Comparison of ENCODE assay signal across 8 cellular contexts in the genomic region with DNA sequence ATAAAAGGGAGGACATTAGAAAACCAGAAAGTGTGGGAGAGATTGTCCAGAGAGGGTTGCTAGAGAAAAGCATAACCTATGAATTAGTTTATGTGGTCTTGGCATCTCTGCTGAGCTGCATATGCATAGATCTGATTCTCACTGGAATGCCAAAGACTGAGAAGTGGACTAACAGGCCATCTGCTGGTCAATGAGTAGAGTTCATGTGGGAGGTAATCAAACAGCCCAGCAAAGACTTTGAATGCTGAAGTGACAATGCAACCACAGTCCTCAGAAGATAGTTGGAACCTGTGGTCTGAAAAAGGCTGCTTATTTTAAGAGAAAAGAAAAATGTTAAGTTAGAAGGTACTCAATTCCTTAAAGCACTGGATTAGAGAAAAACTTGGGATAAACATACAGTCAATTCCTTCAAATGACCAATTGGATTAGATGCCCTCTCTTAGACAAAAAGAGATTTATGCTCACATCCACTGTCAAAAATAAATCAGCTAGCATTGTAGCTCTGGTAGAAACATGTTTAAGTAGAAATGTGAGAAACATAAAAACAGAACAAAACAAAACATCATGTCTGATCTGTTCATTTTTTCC.
DNase-seq lines count a peak whose midpoint lies in the region; ATAC-seq and TF ChIP-seq lines count a peak whose summit lies in the region.

No MANE protein-coding gene starts in this region.

- CTCF ChIA-PET in activated CD8-positive, alpha-beta T cell treated with anti-CD3 and anti-CD28 coated beads, Interleukin-2, amount 10 ng/mL, durations not matched to agents 7 days and 5 days (lab: Charles Lee), result no interaction called here

- peaks cover 2 to 3% of the 10 kb centered on the region in 2 donors for H3K9me3 Mint-ChIP-seq in natural killer cell
- H3K9me3 Mint-ChIP-seq in natural killer cell treated with Interleukin-12 subunit alpha and Interleukin-12 subunit beta and Interleukin-15 and Interleukin-18, amount 100 ng/mL, for 72 hours, result peaks cover 8% of the 10 kb centered on the region
- no peaks in the 10 kb centered on the region for H3K9me3 Mint-ChIP-seq in activated CD8-positive, alpha-beta T cell treated with anti-CD3 and anti-CD28 coated beads, Interleukin-2, amount 10 ng/mL, durations not matched to agents 7 days and 5 days (ENCODE audit: insufficient read depth)

- ATAC-seq in natural killer cell, result peak in 2 of 3 donors; percentile 49 to 51
- no peak for ATAC-seq in natural killer cell treated with Interleukin-12 subunit alpha and Interleukin-12 subunit beta and Interleukin-15 and Interleukin-18, amount 100 ng/mL, for 72 hours
- ATAC-seq in right lobe of liver, result peak; percentile 42 to 57 (median 54)
- ATAC-seq in T-helper 17 cell, result no peak
- no peak for ATAC-seq in activated CD8-positive, alpha-beta T cell treated with anti-CD3 and anti-CD28 coated beads, Interleukin-2, amount 10 ng/mL, durations not matched to agents 7 days and 5 days

- POLR2A ChIA-PET in activated CD8-positive, alpha-beta T cell treated with anti-CD3 and anti-CD28 coated beads, Interleukin-2, amount 10 ng/mL, durations not matched to agents 7 days and 5 days (lab: Charles Lee), result no interaction called here

- in situ Hi-C loops in KBM-7 (cut with MboI; ENCODE audit: low pct_unique_long_range_greater_than_20kb, low sequenced_read_pairs), result no loop called here

- no peaks in the 10 kb centered on the region for H3K36me3 ChIP-seq in right lobe of liver

- H3K36me3 Mint-ChIP-seq in natural killer cell (no peaks in the 10 kb centered on the region), T-helper 17 cell (ENCODE audit: low read depth) (no peaks in the 10 kb centered on the region)
- H3K36me3 Mint-ChIP-seq in natural killer cell treated with Interleukin-12 subunit alpha and Interleukin-12 subunit beta and Interleukin-15 and Interleukin-18, amount 100 ng/mL, for 72 hours, result no peaks in the 10 kb centered on the region
- no peaks in the 10 kb centered on the region for H3K36me3 Mint-ChIP-seq in activated CD8-positive, alpha-beta T cell treated with anti-CD3 and anti-CD28 coated beads, Interleukin-2, amount 10 ng/mL, durations not matched to agents 7 days and 5 days (ENCODE audit: low read depth)

- H3K27ac Mint-ChIP-seq in natural killer cell (no peak overlapping the region), T-helper 17 cell (no peak overlapping the region)
- no peak overlapping the region for H3K27ac Mint-ChIP-seq in natural killer cell treated with Interleukin-12 subunit alpha and Interleukin-12 subunit beta and Interleukin-15 and Interleukin-18, amount 100 ng/mL, for 72 hours
- no peak overlapping the region for H3K27ac Mint-ChIP-seq in activated CD8-positive, alpha-beta T cell treated with anti-CD3 and anti-CD28 coated beads, Interleukin-2, amount 10 ng/mL, durations not matched to agents 7 days and 5 days

- H3K27ac ChIP-seq in right lobe of liver, result no peak overlapping the region

- H3K4me3 ChIP-seq in right lobe of liver, result no peak overlapping the region

- H3K4me1 Mint-ChIP-seq in natural killer cell, result no peaks in the 10 kb centered on the region
- no peaks in the 10 kb centered on the region for H3K4me1 Mint-ChIP-seq in natural killer cell treated with Interleukin-12 subunit alpha and Interleukin-12 subunit beta and Interleukin-15 and Interleukin-18, amount 100 ng/mL, for 72 hours (ENCODE audit: low read depth in 2 of 2)
- no peaks in the 10 kb centered on the region for H3K4me1 Mint-ChIP-seq in T-helper 17 cell
- no peaks in the 10 kb centered on the region for H3K4me1 Mint-ChIP-seq in activated CD8-positive, alpha-beta T cell treated with anti-CD3 and anti-CD28 coated beads, Interleukin-2, amount 10 ng/mL, durations not matched to agents 7 days and 5 days (ENCODE audit: low read depth)

- no peak for DNase-seq in natural killer cell
- no peak for DNase-seq in natural killer cell treated with Interleukin-12 subunit alpha and Interleukin-12 subunit beta and Interleukin-15 and Interleukin-18, amount 100 ng/mL, for 72 hours (ENCODE audit: low spot score)
- DNase-seq in KBM-7, result peak; percentile 25
- DNase-seq in SKM-1 treated with dmso at 0.1 percent for 144 hours (lab: John Stamatoyannopoulos, UW; ENCODE audit: unreplicated experiment), result peak; percentile 3
- DNase-seq in right lobe of liver, result no peak
- DNase-seq in T-helper 17 cell, result no peak
- DNase-seq in activated CD8-positive, alpha-beta T cell treated with anti-CD3 and anti-CD28 coated beads, Interleukin-2, amount 10 ng/mL, durations not matched to agents 7 days and 5 days, result no peak
- no peak for DNase-seq in GM19238 (ENCODE audit: insufficient read length, low spot score)

- no peak for TF ChIP-seq POLR2A in right lobe of liver (IDR thresholded peaks at IDR 0.05)

- peak; percentile 51 for TF ChIP-seq CTCF in natural killer cell (IDR thresholded peaks at IDR 0.05)
- TF ChIP-seq CTCF in right lobe of liver (IDR thresholded peaks at IDR 0.05), result peak; percentile 23 to 35 (median 32)

- no peaks in the 10 kb centered on the region for H3K4me1 ChIP-seq in right lobe of liver

- no peaks in the 10 kb centered on the region for H3K9me3 ChIP-seq in right lobe of liver
- H3K9me3 ChIP-seq in T-helper 17 cell (ENCODE audit: control insufficient read depth, low read length, poor library complexity, severe bottlenecking), result no peaks in the 10 kb centered on the region

- no peak overlapping the region for H3K4me3 Mint-ChIP-seq in natural killer cell
- no peak overlapping the region for H3K4me3 Mint-ChIP-seq in natural killer cell treated with Interleukin-12 subunit alpha and Interleukin-12 subunit beta and Interleukin-15 and Interleukin-18, amount 100 ng/mL, for 72 hours
- H3K4me3 Mint-ChIP-seq in T-helper 17 cell, result no peak overlapping the region
- no peak overlapping the region for H3K4me3 Mint-ChIP-seq in activated CD8-positive, alpha-beta T cell treated with anti-CD3 and anti-CD28 coated beads, Interleukin-2, amount 10 ng/mL, durations not matched to agents 7 days and 5 days

- no peaks in the 10 kb centered on the region for H3K27me3 Mint-ChIP-seq in natural killer cell (ENCODE audit: low read depth in 2 of 2)
- H3K27me3 Mint-ChIP-seq in natural killer cell treated with Interleukin-12 subunit alpha and Interleukin-12 subunit beta and Interleukin-15 and Interleukin-18, amount 100 ng/mL, for 72 hours, result no peaks in the 10 kb centered on the region
- no peaks in the 10 kb centered on the region for H3K27me3 Mint-ChIP-seq in T-helper 17 cell
- no peaks in the 10 kb centered on the region for H3K27me3 Mint-ChIP-seq in activated CD8-positive, alpha-beta T cell treated with anti-CD3 and anti-CD28 coated beads, Interleukin-2, amount 10 ng/mL, durations not matched to agents 7 days and 5 days (ENCODE audit: low read depth)

- no peaks in the 10 kb centered on the region for H3K27me3 ChIP-seq in right lobe of liver

- intact Hi-C loops in natural killer cell (cut with micrococcal nuclease) (loop anchor here (1.0 to 5.0 kb wide), 2 partner anchors 184 to 345 kb away; no protein-coding TSS in a partner anchor), right lobe of liver (cut with DNase I) (no loop called here)

Comparison
In these comparisons a context has a peak if more than half of its experiments do, and no peak if none do; other contexts are left out.
1. ATAC-seq: peak in natural killer cell (2 of 3) and right lobe of liver (4 of 4); none in natural killer cell treated with Interleukin-12 subunit alpha and Interleukin-12 subunit beta and Interleukin-15 and Interleukin-18, amount 100 ng/mL, for 72 hours (0 of 2), T-helper 17 cell (single experiment) and activated CD8-positive, alpha-beta T cell treated with anti-CD3 and anti-CD28 coated beads, Interleukin-2, amount 10 ng/mL, durations not matched to agents 7 days and 5 days (single experiment).
2. DNase-seq: peak in KBM-7 (single experiment) and SKM-1 treated with dmso at 0.1 percent for 144 hours (single experiment); none in natural killer cell (single experiment), natural killer cell treated with Interleukin-12 subunit alpha and Interleukin-12 subunit beta and Interleukin-15 and Interleukin-18, amount 100 ng/mL, for 72 hours (single experiment), right lobe of liver (0 of 3), T-helper 17 cell (0 of 3), activated CD8-positive, alpha-beta T cell treated with anti-CD3 and anti-CD28 coated beads, Interleukin-2, amount 10 ng/mL, durations not matched to agents 7 days and 5 days (single experiment) and GM19238 (single experiment).